8 cellular contexts compared by ENCODE assay signal in genomic region chr7:2757904-2758672, GRCh38.
A peak's percentile ranks its signal among the peaks of the same experiment; 100 is the strongest.
DNase-seq lines count a peak whose midpoint lies in the region; ATAC-seq and TF ChIP-seq lines count a peak whose summit lies in the region.

No MANE protein-coding gene starts in this region.

- DNase-seq in AG09319 (ENCODE audit: extremely low read depth, low read depth) (peak; percentile 86), NCI-H748 (lab: John Stamatoyannopoulos, UW; ENCODE audit: unreplicated experiment) (peak; percentile 24), esophagus squamous epithelium (lab: John Stamatoyannopoulos, UW) (no peak), omental fat pad (ENCODE audit: low spot score) (no peak)
- DNase-seq in activated CD8-positive, alpha-beta memory T cell treated with anti-CD3 and anti-CD28 coated beads for 48 hours (ENCODE audit: low read depth in 2 of 3, low spot score in 2 of 3): peak in 2 of 3 experiments; percentile 49 to 54

- ATAC-seq in GM18868 (IDR thresholded peaks at IDR 0.05; ENCODE audit: unreplicated experiment) (peak; percentile 76), HG03064 (IDR thresholded peaks at IDR 0.05; ENCODE audit: low read depth, unreplicated experiment) (peak; percentile 71), omental fat pad (ENCODE audit: low FRiP score) (peak; percentile 79)

- H3K4me3 ChIP-seq in esophagus squamous epithelium: peak overlapping the region in 1 of 4 donors; percentile 36
- no peak overlapping the region for H3K4me3 ChIP-seq in thymus (ENCODE audit: low read length)

- intact Hi-C loops in esophagus squamous epithelium (cut with DNase I): no loop called here

- no peaks in the 10 kb centered on the region for H3K9me3 ChIP-seq in esophagus squamous epithelium
- no peaks in the 10 kb centered on the region for H3K9me3 ChIP-seq in thymus (ENCODE audit: control insufficient read depth)

- TF ChIP-seq POLR2A in esophagus squamous epithelium (IDR thresholded peaks at IDR 0.05): peak in 1 of 4 donors; percentile 18

- H3K36me3 ChIP-seq in esophagus squamous epithelium (no peaks in the 10 kb centered on the region), thymus (ENCODE audit: control insufficient read depth, insufficient read depth) (no peaks in the 10 kb centered on the region)

- H3K27me3 ChIP-seq in esophagus squamous epithelium (no peaks in the 10 kb centered on the region), thymus (ENCODE audit: control insufficient read depth, insufficient read depth) (no peaks in the 10 kb centered on the region)

- H3K4me1 ChIP-seq in esophagus squamous epithelium: peaks cover 23 to 63% (median 52%) of the 10 kb centered on the region in 3 donors
- peaks cover 4% of the 10 kb centered on the region for H3K4me1 ChIP-seq in thymus (ENCODE audit: control insufficient read depth, insufficient read depth, low read length)

- 5 to 14% methylated on average over 6 to 9 of the region's 12 CpGs for WGBS in esophagus squamous epithelium, 2 donors
- 69% methylated on average over 12 of the region's 12 CpGs for WGBS in thymus

- TF ChIP-seq CTCF in AG09319 (IDR thresholded peaks at IDR 0.05; ENCODE audit: low read depth, low read length) (no peak), esophagus squamous epithelium (IDR thresholded peaks at IDR 0.05) (no peak), omental fat pad (IDR thresholded peaks at IDR 0.05) (no peak)

- H3K27ac ChIP-seq in esophagus squamous epithelium (peak overlapping the region; percentile 76 to 90 (median 87)), thymus (ENCODE audit: low read depth) (peak overlapping the region; percentile 74)

Comparison
In these comparisons a context has a peak if more than half of its experiments do, and no peak if none do; other contexts are left out.
1. DNase-seq: peak in AG09319 (single experiment), NCI-H748 (single experiment) and activated CD8-positive, alpha-beta memory T cell treated with anti-CD3 and anti-CD28 coated beads for 48 hours (2 of 3); none in esophagus squamous epithelium (single experiment) and omental fat pad (single experiment).
2. Peak in every context shown above with its lines, with median percentiles within 50 percentile points of each other: ATAC-seq.